ENCODE assay signal across 18 cellular contexts in genomic region chr1:110056776-110057175, GRCh38. TPM values are rescaled to one million over a fixed set of nuclear protein-coding genes. Genes with fewer than 3 reads are reported as not detected.
A peak's percentile ranks its signal among the peaks of the same experiment; 100 is the strongest.
DNase-seq lines count a peak whose midpoint lies in the region; ATAC-seq and TF ChIP-seq lines count a peak whose summit lies in the region.
"Had no signal": no experiment of that assay in that cellular context is flagged by ENCODE, and none has a peak within 500 bp of the region (broad histone marks: within the 10 kb centered on the region; RNA-seq: fewer than 3 reads in every experiment).

No MANE protein-coding gene starts in this region.

- H3K4me3 Mint-ChIP-seq in type B pancreatic cell (no peak overlapping the region), WTC11 (no peak overlapping the region)
- H3K4me3 Mint-ChIP-seq: activated CD4-positive, alpha-beta memory T cell treated with anti-CD3 and anti-CD28 coated beads for 36 hours; central memory CD8-positive, alpha-beta T cell; natural killer cell had no signal

- H3K27ac Mint-ChIP-seq in type B pancreatic cell (no peak overlapping the region), WTC11 (no peak overlapping the region)
- H3K27ac Mint-ChIP-seq: activated CD4-positive, alpha-beta memory T cell treated with anti-CD3 and anti-CD28 coated beads for 36 hours; natural killer cell had no signal

- TF ChIP-seq CTCF in colonic mucosa (IDR thresholded peaks at IDR 0.05) (no peak), mucosa of descending colon (IDR thresholded peaks at IDR 0.05) (no peak), hepatocyte (IDR thresholded peaks at IDR 0.05; ENCODE audit: poor library complexity) (no peak), type B pancreatic cell (conservative IDR thresholded peaks at IDR 0.05) (no peak), WTC11 (IDR thresholded peaks at IDR 0.05) (no peak)

- CTCF ChIA-PET in WTC11 (lab: Charles Lee), result interaction anchor here (1.2 to 1.4 kb wide), 2 partner anchors 27 to 31 kb away, joined by 3 to 4 read pairs; no protein-coding TSS in a partner anchor

- peaks cover 2% of the 10 kb centered on the region for H4K20me1 ChIP-seq in hepatocyte (ENCODE audit: insufficient read depth, poor library complexity, severe bottlenecking)

- peaks cover 47% of the 10 kb centered on the region for H3K4me1 Mint-ChIP-seq in type B pancreatic cell (ENCODE audit: unreplicated experiment)
- no peaks in the 10 kb centered on the region for H3K4me1 Mint-ChIP-seq in WTC11

- H3K4me2 ChIP-seq in hepatocyte, result no peak overlapping the region

- no peaks in the 10 kb centered on the region for H3K27me3 Mint-ChIP-seq in type B pancreatic cell
- H3K27me3 Mint-ChIP-seq in WTC11 (ENCODE audit: low read depth), result no peaks in the 10 kb centered on the region
- H3K27me3 Mint-ChIP-seq: activated CD4-positive, alpha-beta memory T cell treated with anti-CD3 and anti-CD28 coated beads for 36 hours; central memory CD8-positive, alpha-beta T cell had no signal

- peaks cover 43% of the 10 kb centered on the region for H3K36me3 Mint-ChIP-seq in type B pancreatic cell
- H3K36me3 Mint-ChIP-seq in WTC11, result peaks cover 56% of the 10 kb centered on the region

- no peak overlapping the region for H2AFZ ChIP-seq in hepatocyte

- H3K4me3 ChIP-seq in MG63 (no peak overlapping the region), colonic mucosa (no peak overlapping the region), mucosa of descending colon (no peak overlapping the region), hepatocyte (no peak overlapping the region)
- H3K4me3 ChIP-seq: vagina had no signal

- no peaks in the 10 kb centered on the region for H3K9me2 ChIP-seq in hepatocyte (replicated peaks; ENCODE audit: insufficient read depth)

- WGBS in hepatocyte (ENCODE audit: low lambda C conversion rate, missing lambda C conversion rate), result 83% methylated on average over 3 of the region's 3 CpGs

- peak; percentile 78 for DNase-seq in AG08396 (ENCODE audit: low spot score)
- peak; percentile 89 for DNase-seq in MG63
- peak; percentile 37 for DNase-seq in colonic mucosa
- DNase-seq in mucosa of descending colon, result peak in 1 of 3 donors; percentile 43
- DNase-seq in hepatocyte (ENCODE audit: low spot score), result no peak
- DNase-seq in type B pancreatic cell (ENCODE audit: extremely low spot score, unreplicated experiment), result no peak
- DNase-seq in stimulated activated CD4-positive, alpha-beta T cell treated with anti-CD3 and anti-CD28 coated beads, Interleukin-2, amount 100 ng/mL, for 24 hours, result no peak
- DNase-seq in WTC11 (ENCODE audit: low spot score), result no peak
- DNase-seq: activated CD4-positive, alpha-beta memory T cell treated with anti-CD3 and anti-CD28 coated beads for 36 hours; activated gamma-delta T cell treated with Interleukin-2 at 50 U/mL for 16 hours; BE2C; islet precursor cell; KG1; natural killer cell; NCI-H2081 treated with DMSO at 0.1 percent for 48 hours had no signal

- H3K9me3 ChIP-seq in MG63 (no peaks in the 10 kb centered on the region), colonic mucosa (no peaks in the 10 kb centered on the region), mucosa of descending colon (no peaks in the 10 kb centered on the region), hepatocyte (ENCODE audit: low read depth) (no peaks in the 10 kb centered on the region)
- H3K9me3 ChIP-seq: BE2C, vagina had no signal

- peaks cover 88% of the 10 kb centered on the region for H3K36me3 ChIP-seq in MG63
- H3K36me3 ChIP-seq in colonic mucosa, result peaks cover 17% of the 10 kb centered on the region
- H3K36me3 ChIP-seq in mucosa of descending colon (ENCODE audit: low read depth), result peaks cover 3% of the 10 kb centered on the region
- no peaks in the 10 kb centered on the region for H3K36me3 ChIP-seq in hepatocyte (replicated peaks; ENCODE audit: insufficient read depth, low read depth)

- no peaks in the 10 kb centered on the region for H3K79me2 ChIP-seq in hepatocyte

- H3K4me1 ChIP-seq in colonic mucosa (no peaks in the 10 kb centered on the region), mucosa of descending colon (ENCODE audit: low read depth) (peaks cover 11% of the 10 kb centered on the region), hepatocyte (ENCODE audit: insufficient read depth) (peaks cover 7% of the 10 kb centered on the region)

- H3K9me3 Mint-ChIP-seq in type B pancreatic cell (no peaks in the 10 kb centered on the region), WTC11 (no peaks in the 10 kb centered on the region)
- H3K9me3 Mint-ChIP-seq: activated CD4-positive, alpha-beta memory T cell treated with anti-CD3 and anti-CD28 coated beads for 36 hours; central memory CD8-positive, alpha-beta T cell; natural killer cell had no signal

- ATAC-seq in mucosa of descending colon (peak; percentile 82), WTC11 (no peak)
- ATAC-seq: natural killer cell had no signal

- H3K27me3 ChIP-seq in MG63, result no peaks in the 10 kb centered on the region
- H3K27me3 ChIP-seq in colonic mucosa, result no peaks in the 10 kb centered on the region
- no peaks in the 10 kb centered on the region for H3K27me3 ChIP-seq in hepatocyte
- H3K27me3 ChIP-seq: BE2C, vagina had no signal

- intact Hi-C loops in colonic mucosa (cut with DNase I) (loop anchor here (2.0 kb wide), 1 partner anchor 48 kb away; no protein-coding TSS in a partner anchor), mucosa of descending colon (cut with DNase I, micrococcal nuclease) (loop anchor here in 1 of 2 donors (5.0 kb wide), 1 partner anchor 46 kb away; no protein-coding TSS in a partner anchor)

- H3K27ac ChIP-seq in colonic mucosa (peak overlapping the region; percentile 12), hepatocyte (no peak overlapping the region)
- H3K27ac ChIP-seq: vagina had no signal

- POLR2A ChIA-PET in WTC11 (lab: Charles Lee), result no interaction called here

- H3K9ac ChIP-seq in colonic mucosa (ENCODE audit: low read depth in 2 of 2, low read length in 2 of 2), result no peak overlapping the region

TF ChIP-seq in WTC11, 78 proteins besides CTCF, POLR2A, EP300 and RAD21:
- TF ChIP-seq RELA (CRISPR knock-in tag; IDR thresholded peaks at IDR 0.05; ENCODE audit: borderline replicate concordance), result no peak
- TF ChIP-seq ZNF317 (CRISPR knock-in tag; IDR thresholded peaks at IDR 0.05; ENCODE audit: borderline replicate concordance, low read depth), result no peak
- TF ChIP-seq STAT6 (CRISPR knock-in tag; conservative IDR thresholded peaks at IDR 0.05; ENCODE audit: low read depth), result no peak
- no peak for TF ChIP-seq CBFB (CRISPR knock-in tag; IDR thresholded peaks at IDR 0.05; ENCODE audit: low read depth)
- TF ChIP-seq E2F4 (CRISPR knock-in tag; IDR thresholded peaks at IDR 0.05; ENCODE audit: borderline replicate concordance, low read depth), result no peak

RNA-seq across cellular contexts. Expression of gene ALX3, which starts 13.7 kb away (rescaled TPM):
- 11.3 and 14.9 TPM in 2 replicates for total RNA-seq in MG63 (2014; rRNA removed; shearing (Covaris generic); ENCODE audit: low replicate concordance)
- total RNA-seq in colonic mucosa (not detected), mucosa of descending colon (not detected), hepatocyte (0.27 and 1.6 TPM in 2 replicates), type B pancreatic cell (ENCODE audit: low replicate concordance) (1.4 and 19.8 TPM in 2 replicates), WTC11 (2021) (0.09 to 0.15 TPM in 2 of 3 replicates, not detected in the other)
- 0.36 and 0.92 TPM in 2 replicates for polyA plus RNA-seq in hepatocyte
- total RNA-seq: activated CD4-positive, alpha-beta memory T cell treated with anti-CD3 and anti-CD28 coated beads for 36 hours; natural killer cell; vagina had no signal

RNA-seq across cellular contexts. Expression of gene STRIP1, which starts 22.4 kb away (rescaled TPM):
- total RNA-seq in MG63 (2014; rRNA removed; shearing (Covaris generic); ENCODE audit: low replicate concordance), result 39.6 and 41.0 TPM in 2 replicates
- total RNA-seq in colonic mucosa (10 to 100 TPM; 27.9 to 34.1 TPM), mucosa of descending colon (10 to 100 TPM; 36.6 to 54.8 (median 43.4) TPM), hepatocyte (44.6 and 49.0 TPM in 2 replicates), type B pancreatic cell (ENCODE audit: low replicate concordance) (46.7 and 69.2 TPM in 2 replicates), WTC11 (2021) (36.8 to 42.8 TPM (median 38.2 TPM) in 3 replicates)
- polyA plus RNA-seq in hepatocyte, result 29.1 and 38.0 TPM in 2 replicates

RNA-seq across cellular contexts. Expression of gene UBL4B, which starts 55.5 kb away (rescaled TPM):
- not detected in 2 replicates for total RNA-seq in MG63 (2014; rRNA removed; shearing (Covaris generic); ENCODE audit: low replicate concordance)
- not detected for total RNA-seq in colonic mucosa
- not detected for total RNA-seq in mucosa of descending colon
- total RNA-seq in hepatocyte, result not detected in 2 replicates
- polyA plus RNA-seq in hepatocyte, result not detected in 2 replicates
- 1.0 TPM in 1 of 2 replicates, not detected in the other for total RNA-seq in type B pancreatic cell (ENCODE audit: low replicate concordance)
- 0.11 TPM in 1 of 3 replicates, not detected in the others for total RNA-seq in WTC11 (2021)
- total RNA-seq: activated CD4-positive, alpha-beta memory T cell treated with anti-CD3 and anti-CD28 coated beads for 36 hours; natural killer cell; vagina had no signal
- polyA plus RNA-seq: esophagus had no signal

Comparison
In these comparisons a context has a peak if more than half of its experiments do, and no peak if none do; other contexts are left out.
1. DNase-seq: peak in AG08396 (single experiment), MG63 (single experiment) and colonic mucosa (single experiment); none in hepatocyte (single experiment), type B pancreatic cell (single experiment), stimulated activated CD4-positive, alpha-beta T cell treated with anti-CD3 and anti-CD28 coated beads, Interleukin-2, amount 100 ng/mL, for 24 hours (0 of 2) and WTC11 (single experiment).